20 cellular contexts compared by ENCODE assay signal in the genomic region with DNA sequence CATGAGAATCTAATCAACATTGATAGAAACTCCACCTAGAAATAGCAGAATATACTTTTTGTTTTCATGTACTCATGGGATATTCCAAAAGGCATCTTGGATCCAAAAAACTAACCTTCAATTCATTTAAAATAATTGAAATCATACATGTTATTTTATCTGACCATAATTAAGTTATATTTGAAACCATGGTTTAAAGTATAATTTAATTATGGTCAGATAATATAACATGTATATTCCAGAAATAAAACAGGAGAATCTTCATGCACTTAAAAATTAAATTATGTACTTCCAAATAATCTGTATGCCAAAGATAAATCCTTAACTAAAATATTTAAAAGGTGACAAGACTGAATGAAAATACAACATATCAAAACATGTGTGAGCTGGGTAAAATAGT.
"Had no signal": no experiment of that assay in that cellular context is flagged by ENCODE, and none has a peak within 500 bp of the region (broad histone marks: within the 10 kb centered on the region; RNA-seq: fewer than 3 reads in every experiment).

No MANE protein-coding gene starts in this region.

- H3K9me3 ChIP-seq: MG63 had no signal

- ATAC-seq: HepG2, Panc1 had no signal

- FAIRE-seq: HepG2 had no signal

- H3K27ac ChIP-seq: RWPE1 had no signal

- H3K36me3 ChIP-seq: MG63 had no signal

- H3K4me3 ChIP-seq: MG63 had no signal

- H3K27me3 ChIP-seq: MG63 had no signal

- DNase-seq: IMR-90, Karpas-422, KG1, MG63, NCI-H1092, NCI-H1105 treated with DMSO at 0.1 percent for 48 hours, NCI-H1417 treated with DMSO at 0.1 percent for 48 hours, NCI-H146, NCI-H1694 treated with DMSO at 0.1 percent for 48 hours, NCI-H1930, NCI-H2081, NCI-H2107, NCI-H2227 treated with DMSO at 0.1 percent for 48 hours, NCI-H524, NCI-H526 treated with DMSO at 0.1 percent for 48 hours, NCI-H748 treated with DMSO at 0.1 percent for 48 hours, SHP77 had no signal
